In genomic region chr2:191220671-191221070, GRCh38 we compare ENCODE assay signal across 1 cellular context.
TF ChIP-seq lines count a peak whose summit lies in the region.

No MANE protein-coding gene starts in this region.

TF ChIP-seq in IMR-90, 13 proteins besides CTCF, POLR2A, EP300 and RAD21:
- TF ChIP-seq RCOR1 (IDR thresholded peaks at IDR 0.05; ENCODE audit: insufficient replicate concordance, low read length): no peak
- no peak for TF ChIP-seq CHD1 (IDR thresholded peaks at IDR 0.05; ENCODE audit: low read depth, low read length)
- TF ChIP-seq BHLHE40 (IDR thresholded peaks at IDR 0.05; ENCODE audit: low read depth, low read length): no peak
- no peak for TF ChIP-seq SMC3 (IDR thresholded peaks at IDR 0.05; ENCODE audit: low read depth, low read length)
- no peak for TF ChIP-seq MAZ (IDR thresholded peaks at IDR 0.05; ENCODE audit: borderline replicate concordance, low read depth, low read length)
- no peak for TF ChIP-seq FOS (IDR thresholded peaks at IDR 0.05; ENCODE audit: low read depth, low read length)
- TF ChIP-seq USF2 (IDR thresholded peaks at IDR 0.05; ENCODE audit: low read depth, low read length): no peak
